ENCODE assay signal across 21 cellular contexts in genomic region chr6:332671-333070, GRCh38. TPM values are rescaled to one million over a fixed set of nuclear protein-coding genes. Genes with fewer than 3 reads are reported as not detected.
DNase-seq lines count a peak whose midpoint lies in the region; ATAC-seq and TF ChIP-seq lines count a peak whose summit lies in the region.
"Had no signal": no experiment of that assay in that cellular context is flagged by ENCODE, and none has a peak within 500 bp of the region (broad histone marks: within the 10 kb centered on the region; RNA-seq: fewer than 3 reads in every experiment).

No MANE protein-coding gene starts in this region.

- in situ Hi-C loops in KBM-7 (cut with MboI; ENCODE audit: low pct_unique_long_range_greater_than_20kb, low sequenced_read_pairs) (no loop called here), mammary epithelial cell (cut with MboI; ENCODE audit: low sequenced_read_pairs in 2 of 2) (no loop called here)

- intact Hi-C loops in mammary epithelial cell (cut with micrococcal nuclease) = no loop called here
- intact Hi-C loops in Right ventricle myocardium inferior (cut with DNase I) = no loop called here
- intact Hi-C loops in CD4-positive, alpha-beta T cell (cut with DNase I, micrococcal nuclease) = no loop called here

- peaks cover 7% of the 10 kb centered on the region for H3K9me3 ChIP-seq in mammary epithelial cell (replicated peaks; ENCODE audit: insufficient read depth, low read length)
- no peaks in the 10 kb centered on the region for H3K9me3 ChIP-seq in CD4-positive, alpha-beta T cell (ENCODE audit: control insufficient read depth, low read length)
- H3K9me3 ChIP-seq: SJCRH30, upper lobe of left lung had no signal

- no peaks in the 10 kb centered on the region for H4K20me1 ChIP-seq in mammary epithelial cell (ENCODE audit: insufficient read depth, low read length)

- peak; percentile 60 for DNase-seq in AG10803 (ENCODE audit: low read depth)
- DNase-seq in KBM-7 = peak; percentile 54
- peak; percentile 20 for DNase-seq in mammary epithelial cell
- DNase-seq in iris pigment epithelial cell (ENCODE audit: low read depth) = peak; percentile 79
- DNase-seq in Right ventricle myocardium inferior (ENCODE audit: missing footprints) = no peak
- DNase-seq in medulla oblongata (ENCODE audit: extremely low spot score) = no peak
- no peak for DNase-seq in hippocampal formation (lab: John Stamatoyannopoulos, UW)
- no peak for DNase-seq in CD4-positive, alpha-beta T cell
- DNase-seq: activated CD4-positive, alpha-beta T cell treated with anti-CD3 and anti-CD28 coated beads for 36 hours; activated CD8-positive, alpha-beta memory T cell treated with anti-CD3 and anti-CD28 coated beads, Interleukin-2, amount 50 U/mL, for 4 hours; activated naive CD4-positive, alpha-beta T cell treated with Interleukin-2 at 50 U/mL for 16 hours; Calu3; GF-D8; immature natural killer cell; NCI-H1105; occipital lobe; SJCRH30 had no signal

- H3K4me2 ChIP-seq in mammary epithelial cell (ENCODE audit: insufficient read depth, low read depth, low read length) = no peak overlapping the region

- no peak overlapping the region for H3K9ac ChIP-seq in mammary epithelial cell (ENCODE audit: insufficient read depth, low read length)

- CTCF ChIA-PET in mammary epithelial cell (lab: Charles Lee; ENCODE audit: low non-redundant PET) = no interaction called here
- CTCF ChIA-PET in CD4-positive, alpha-beta T cell (lab: Charles Lee) = no interaction called here

- H3K4me1 Mint-ChIP-seq in CD4-positive, alpha-beta T cell (ENCODE audit: low read depth) = peaks cover 22% of the 10 kb centered on the region

- no peak overlapping the region for H2AFZ ChIP-seq in mammary epithelial cell (ENCODE audit: low read depth, low read length)

- H3K36me3 Mint-ChIP-seq in CD4-positive, alpha-beta T cell (ENCODE audit: low read depth) = no peaks in the 10 kb centered on the region
- H3K36me3 Mint-ChIP-seq: IgD-negative memory B cell, immature natural killer cell had no signal

- no peaks in the 10 kb centered on the region for H3K36me3 ChIP-seq in mammary epithelial cell (ENCODE audit: insufficient read depth, low read length)
- H3K36me3 ChIP-seq: SJCRH30, upper lobe of left lung had no signal

- H3K27me3 Mint-ChIP-seq in CD4-positive, alpha-beta T cell = no peaks in the 10 kb centered on the region
- H3K27me3 Mint-ChIP-seq: activated CD4-positive, alpha-beta T cell treated with anti-CD3 and anti-CD28 coated beads for 36 hours; IgD-negative memory B cell; stimulated activated memory B cell treated with anti-CD40 and anti-IgM and Interleukin-4, amounts not matched to agents 10 μg/mL and 1 μg/mL and 100 μg/mL, for 72 hours had no signal

- H3K27me3 ChIP-seq in mammary epithelial cell (ENCODE audit: insufficient read depth, low read length) = no peaks in the 10 kb centered on the region
- no peaks in the 10 kb centered on the region for H3K27me3 ChIP-seq in CD4-positive, alpha-beta T cell (ENCODE audit: control insufficient read depth, insufficient read depth, low read length)
- H3K27me3 ChIP-seq: SJCRH30, upper lobe of left lung had no signal

- ATAC-seq in Right ventricle myocardium inferior = no peak
- no peak for ATAC-seq in CD4-positive, alpha-beta T cell (ENCODE audit: poor library complexity)
- ATAC-seq: activated CD4-positive, alpha-beta T cell treated with anti-CD3 and anti-CD28 coated beads for 36 hours had no signal

- BruUV-seq in mammary epithelial cell (replicated peaks; lab: Mats Ljungman, UMichigan) = no TSS peak

- H3K27ac ChIP-seq in mammary epithelial cell (ENCODE audit: insufficient read depth, low read depth, low read length) = no peak overlapping the region
- no peak overlapping the region for H3K27ac ChIP-seq in CD4-positive, alpha-beta T cell (ENCODE audit: low read depth, low read length)
- H3K27ac ChIP-seq: SJCRH30, skin epidermis, upper lobe of left lung had no signal

- no peak overlapping the region for H3K4me3 ChIP-seq in AG10803 (ENCODE audit: low read length)
- no peak overlapping the region for H3K4me3 ChIP-seq in mammary epithelial cell (replicated peaks in 1 of 3; ENCODE audit: insufficient read depth in 1 of 3, low read depth in 2 of 3, low read length in 3 of 3)
- H3K4me3 ChIP-seq: SJCRH30, skin epidermis, upper lobe of left lung had no signal

- no peak for TF ChIP-seq CTCF in AG10803 (conservative IDR thresholded peaks at IDR 0.05; ENCODE audit: low read length)
- no peak for TF ChIP-seq CTCF in mammary epithelial cell (conservative IDR thresholded peaks at IDR 0.05 in 1 of 2, IDR thresholded peaks at IDR 0.05 in 1 of 2; ENCODE audit: extremely low read depth in 1 of 2, insufficient read depth in 1 of 2, low read depth in 1 of 2, low read length in 2 of 2)
- TF ChIP-seq CTCF in CD4-positive, alpha-beta T cell (IDR thresholded peaks at IDR 0.05) = no peak

- peaks cover 3% of the 10 kb centered on the region for H3K79me2 ChIP-seq in mammary epithelial cell (ENCODE audit: insufficient read depth, low read length)

- dilution Hi-C loops in mammary epithelial cell (cut with HindIII; ENCODE audit: low sequenced_read_pairs) = no loop called here

- POLR2A ChIA-PET in CD4-positive, alpha-beta T cell (lab: Charles Lee) = interaction anchor here (0.7 kb wide), 1 partner anchor 16 kb away, joined by 3 read pairs; no protein-coding TSS in a partner anchor

- H3K27ac Mint-ChIP-seq in CD4-positive, alpha-beta T cell = no peak overlapping the region
- H3K27ac Mint-ChIP-seq: activated CD4-positive, alpha-beta T cell treated with anti-CD3 and anti-CD28 coated beads for 36 hours; IgD-negative memory B cell; immature natural killer cell; stimulated activated memory B cell treated with anti-CD40 and anti-IgM and Interleukin-4, amounts not matched to agents 10 μg/mL and 1 μg/mL and 100 μg/mL, for 72 hours had no signal

- no peak overlapping the region for H3K4me3 Mint-ChIP-seq in CD4-positive, alpha-beta T cell
- H3K4me3 Mint-ChIP-seq: activated CD4-positive, alpha-beta T cell treated with anti-CD3 and anti-CD28 coated beads for 36 hours; immature natural killer cell; stimulated activated memory B cell treated with anti-CD40 and anti-IgM and Interleukin-4, amounts not matched to agents 10 μg/mL and 1 μg/mL and 100 μg/mL, for 72 hours had no signal

- peaks cover 6% of the 10 kb centered on the region for H3K4me1 ChIP-seq in mammary epithelial cell (ENCODE audit: insufficient read depth, low read length)
- H3K4me1 ChIP-seq: SJCRH30 had no signal

- H3K9me3 Mint-ChIP-seq in CD4-positive, alpha-beta T cell = no peaks in the 10 kb centered on the region
- H3K9me3 Mint-ChIP-seq: IgD-negative memory B cell; immature natural killer cell; stimulated activated memory B cell treated with anti-CD40 and anti-IgM and Interleukin-4, amounts not matched to agents 10 μg/mL and 1 μg/mL and 100 μg/mL, for 72 hours had no signal

- WGBS in mammary epithelial cell (ENCODE audit: low coverage, missing lambda C conversion rate) = 56% methylated on average over 7 of the region's 7 CpGs

RNA-seq across cellular contexts. Expression of gene DUSP22, which starts 40.4 kb away (rescaled TPM):
- 10 to 100 TPM; 21.5 to 28.2 TPM for total RNA-seq in mammary epithelial cell
- 16.4 TPM for polyA plus RNA-seq in mammary epithelial cell
- 5.0 TPM for polyA minus RNA-seq in mammary epithelial cell
- 50.0 TPM for total RNA-seq in Right ventricle myocardium inferior
- 10 to 100 TPM; 25.4 to 26.3 TPM for total RNA-seq in CD4-positive, alpha-beta T cell

RNA-seq across cellular contexts. Expression of gene IRF4, which starts 58.9 kb away (rescaled TPM):
- not detected for total RNA-seq in mammary epithelial cell
- polyA plus RNA-seq in mammary epithelial cell = 0.01 TPM
- not detected for polyA minus RNA-seq in mammary epithelial cell
- total RNA-seq in Right ventricle myocardium inferior = 0.68 TPM
- 10 to 100 TPM; 16.9 to 20.8 TPM for total RNA-seq in CD4-positive, alpha-beta T cell
- total RNA-seq: Calu3, SJCRH30 had no signal

Comparison
In these comparisons a context has a peak if more than half of its experiments do, and no peak if none do; other contexts are left out.
1. DNase-seq: peak in AG10803 (single experiment), KBM-7 (single experiment), mammary epithelial cell (single experiment) and iris pigment epithelial cell (single experiment); none in Right ventricle myocardium inferior (single experiment), medulla oblongata (single experiment), hippocampal formation (0 of 2) and CD4-positive, alpha-beta T cell (0 of 10).
2. RNA of gene IRF4, which starts 58.9 kb away (total RNA-seq): 16.9 to 20.8 TPM in CD4-positive, alpha-beta T cell; 0.68 TPM in Right ventricle myocardium inferior (single experiment) and not detected in mammary epithelial cell; every median in the first group is over 10 times any median in the second.